Comparison of ENCODE assay signal across 8 cellular contexts in genomic region chr20:25408170-25408547, GRCh38. TPM values are rescaled to one million over a fixed set of nuclear protein-coding genes. Genes with fewer than 3 reads are reported as not detected.
DNase-seq lines count a peak whose midpoint lies in the region; ATAC-seq, FAIRE-seq and TF ChIP-seq lines count a peak whose summit lies in the region.

No MANE protein-coding gene starts in this region.

- H3K36me3 ChIP-seq in RWPE2 (ENCODE audit: low read depth) (peaks cover 37% of the 10 kb centered on the region), sigmoid colon (no peaks in the 10 kb centered on the region)

- intact Hi-C loops in sigmoid colon (cut with DNase I) = no loop called here

- DNase-seq in GM12891 (ENCODE audit: insufficient read length, low spot score) (no peak), RWPE2 (ENCODE audit: low spot score) (no peak), fibroblast of mammary gland (ENCODE audit: low read depth) (no peak), sigmoid colon (no peak), DMS79 treated with DMSO at 0.1 percent for 48 hours (lab: John Stamatoyannopoulos, UW) (no peak), pons (ENCODE audit: low spot score) (no peak)
- DNase-seq in stimulated activated naive CD4-positive, alpha-beta T cell (lab: John Stamatoyannopoulos, UW) = no peak

- FAIRE-seq in GM12891 (lab: Jason Lieb, UNC) = peak; percentile 28

- H3K27ac ChIP-seq in RWPE2 (ENCODE audit: poor library complexity, severe bottlenecking) (peak overlapping the region; percentile 58), sigmoid colon (peak overlapping the region in 3 of 4 donors; percentile 40 to 63 (median 62))

- H3K4me1 ChIP-seq in RWPE2 (ENCODE audit: insufficient read depth, poor library complexity, severe bottlenecking) (peaks cover 8% of the 10 kb centered on the region), sigmoid colon (peaks cover 0 to 9% (median 8%) of the 10 kb centered on the region in 4 donors)

- H3K4me3 ChIP-seq in RWPE2 (ENCODE audit: severe bottlenecking) (peak overlapping the region; percentile 55), fibroblast of mammary gland (ENCODE audit: control insufficient read depth, low read depth, low read length) (peak overlapping the region; percentile 69), sigmoid colon (peak overlapping the region; percentile 44 to 65 (median 56))

- no peak for TF ChIP-seq POLR2A in GM12891 (IDR thresholded peaks at IDR 0.05; ENCODE audit: low read depth, low read length)
- no peak for TF ChIP-seq POLR2A in sigmoid colon (IDR thresholded peaks at IDR 0.05)

- no peak for TF ChIP-seq EP300 in sigmoid colon (IDR thresholded peaks at IDR 0.05)

- no peaks in the 10 kb centered on the region for H3K9me3 ChIP-seq in RWPE2 (ENCODE audit: severe bottlenecking)
- H3K9me3 ChIP-seq in sigmoid colon = peaks cover 0 to 8% (median 3%) of the 10 kb centered on the region in 4 donors

- H3K27me3 ChIP-seq in RWPE2 (ENCODE audit: insufficient read depth, poor library complexity, severe bottlenecking) (no peaks in the 10 kb centered on the region), sigmoid colon (no peaks in the 10 kb centered on the region)

- WGBS in sigmoid colon, 2 donors = 1 to 3% methylated on average over 4 of the region's 4 CpGs

- TF ChIP-seq CTCF in RWPE2 (IDR thresholded peaks at IDR 0.05; ENCODE audit: poor library complexity, severe bottlenecking) (no peak), fibroblast of mammary gland (conservative IDR thresholded peaks at IDR 0.05; ENCODE audit: control insufficient read depth, insufficient read depth, low read depth, low read length) (no peak), sigmoid colon (IDR thresholded peaks at IDR 0.05) (no peak)

- no peak for ATAC-seq in RWPE2 (ENCODE audit: low read depth)
- ATAC-seq in GM19328 (IDR thresholded peaks at IDR 0.05; ENCODE audit: unreplicated experiment) = no peak

TF ChIP-seq in GM12891, 5 proteins besides CTCF, POLR2A, EP300 and RAD21:
- TF ChIP-seq POLR2AphosphoS5 (IDR thresholded peaks at IDR 0.05; ENCODE audit: low read depth, low read length) (no peak; the same call in 1 of the 2 replicates), POU2F2 (IDR thresholded peaks at IDR 0.05; ENCODE audit: low read depth, low read length) (no peak), PAX5 (IDR thresholded peaks at IDR 0.05; ENCODE audit: insufficient read depth, low read length, severe bottlenecking) (no peak), TAF1 (IDR thresholded peaks at IDR 0.05; ENCODE audit: low read depth, low read length) (no peak), SPI1 (IDR thresholded peaks at IDR 0.05; ENCODE audit: low read depth, low read length) (no peak)
TF ChIP-seq in GM12891: peak in this region for 0.

RNA-seq across cellular contexts. Expression of gene GINS1, which starts 0.7 kb away (rescaled TPM):
- 7.8 TPM for polyA plus RNA-seq in GM12891 (2012; ENCODE audit: low read depth, missing spikeins)
- 1 to 10 TPM in 1 of 4 donors, under 1 TPM in 3; 0.28 to 1.4 (median 0.50) TPM for total RNA-seq in sigmoid colon
- polyA plus RNA-seq in sigmoid colon = 1 to 10 TPM; 1.2 to 7.6 (median 4.2) TPM

RNA-seq across cellular contexts. Expression of gene ABHD12, which starts 17.5 kb away (rescaled TPM):
- polyA plus RNA-seq in GM12891 (2012; ENCODE audit: low read depth, missing spikeins) = 29.2 TPM
- 10 to 100 TPM; 18.9 to 39.6 (median 34.9) TPM for total RNA-seq in sigmoid colon
- 10 to 100 TPM; 27.0 to 49.0 (median 35.7) TPM for polyA plus RNA-seq in sigmoid colon
